Comparison of ENCODE assay signal across 21 cellular contexts in genomic region chr12:936377-937345, GRCh38. TPM values are rescaled to one million over a fixed set of nuclear protein-coding genes. Genes with fewer than 3 reads are reported as not detected.
A peak's percentile ranks its signal among the peaks of the same experiment; 100 is the strongest.
DNase-seq lines count a peak whose midpoint lies in the region; ATAC-seq, FAIRE-seq and TF ChIP-seq lines count a peak whose summit lies in the region.
"Had no signal": no experiment of that assay in that cellular context is flagged by ENCODE, and none has a peak within 500 bp of the region (broad histone marks: within the 10 kb centered on the region; RNA-seq: fewer than 3 reads in every experiment).

No MANE protein-coding gene starts in this region.

- peaks cover 8% of the 10 kb centered on the region for H3K36me3 Mint-ChIP-seq in glutamatergic neuron (ENCODE audit: unreplicated experiment)

- BruUV-seq in HepG2 (replicated peaks; lab: Mats Ljungman, UMichigan): no TSS peak

- H3K27me3 ChIP-seq in HepG2 (ENCODE audit: control insufficient read depth in 1 of 2, insufficient read depth in 2 of 2, low read length in 2 of 2) (no peaks in the 10 kb centered on the region), right lobe of liver (no peaks in the 10 kb centered on the region), stomach (no peaks in the 10 kb centered on the region)

- TF ChIP-seq EP300 in HepG2 (IDR thresholded peaks at IDR 0.05; ENCODE audit: low read depth in 2 of 2, low read length in 2 of 2): no peak
- no peak for TF ChIP-seq EP300 in HepG2 (CRISPR knock-in tag; IDR thresholded peaks at IDR 0.05; ENCODE audit: borderline replicate concordance)
- TF ChIP-seq EP300 in Ishikawa (IDR thresholded peaks at IDR 0.05; ENCODE audit: borderline replicate concordance): no peak
- no peak for TF ChIP-seq EP300 in stomach (IDR thresholded peaks at IDR 0.05)

- no peaks in the 10 kb centered on the region for H3K9me3 ChIP-seq in HepG2 (ENCODE audit: low read length)
- no peaks in the 10 kb centered on the region for H3K9me3 ChIP-seq in right lobe of liver
- no peaks in the 10 kb centered on the region for H3K9me3 ChIP-seq in stomach

- H3K27ac ChIP-seq in HepG2 (ENCODE audit: extremely low read length, insufficient read depth, low read length) (peak overlapping the region; percentile 18), right lobe of liver (no peak overlapping the region), stomach (no peak overlapping the region)
- H3K27ac ChIP-seq: C4-2B, GM23248, HL-60 had no signal

- peak overlapping the region; percentile 5 for H3K27ac Mint-ChIP-seq in glutamatergic neuron (ENCODE audit: unreplicated experiment)
- H3K27ac Mint-ChIP-seq: CD4-positive, alpha-beta T cell; IgD-negative memory B cell had no signal

- H2AFZ ChIP-seq in HepG2 (ENCODE audit: low read length): no peak overlapping the region
- H2AFZ ChIP-seq: GM23248 had no signal

- no peak overlapping the region for H3K4me3 Mint-ChIP-seq in glutamatergic neuron (ENCODE audit: unreplicated experiment)
- H3K4me3 Mint-ChIP-seq: CD4-positive, alpha-beta T cell; IgD-negative memory B cell had no signal

- H3K36me3 ChIP-seq in HepG2 (replicated peaks in 1 of 2; ENCODE audit: control insufficient read depth in 1 of 2, insufficient read depth in 2 of 2, low read length in 2 of 2) (peaks cover 2 to 15% of the 10 kb centered on the region in 2 experiments; a peak in 4 of 5 replicates), right lobe of liver (peaks cover 0 to under 1% (median 0%) of the 10 kb centered on the region in 4 donors), stomach (peaks cover 3 to 49% (median 47%) of the 10 kb centered on the region in 4 donors)

- peaks cover 4% of the 10 kb centered on the region for H3K27me3 Mint-ChIP-seq in glutamatergic neuron (ENCODE audit: unreplicated experiment)
- H3K27me3 Mint-ChIP-seq: CD4-positive, alpha-beta T cell; IgD-negative memory B cell had no signal

- CTCF ChIA-PET in HepG2 (lab: Yijun Ruan, JAX; ENCODE audit: low intra/inter-chr PET ratio, low total read pairs): no interaction called here

- no peak overlapping the region for H3K4me2 ChIP-seq in HepG2 (ENCODE audit: low read depth, low read length)

- peak; percentile 32 for DNase-seq in HepG2 (ENCODE audit: low spot score)
- no peak for DNase-seq in right lobe of liver
- no peak for DNase-seq in glutamatergic neuron
- DNase-seq in stomach: peak; percentile 10
- no peak for DNase-seq in hypothalamus (lab: John Stamatoyannopoulos, UW)
- DNase-seq in NCI-H2227 treated with DMSO at 0.1 percent for 48 hours (lab: John Stamatoyannopoulos, UW): no peak
- no peak for DNase-seq in NCI-H2196 (lab: John Stamatoyannopoulos, UW; ENCODE audit: unreplicated experiment)
- DNase-seq: ACHN; CD4-positive, alpha-beta T cell; DMS153; DMS79; GDM1; GM23248; HCEC 1CT had no signal

- WGBS in HepG2 (ENCODE audit: low lambda C conversion rate): 59% methylated on average over 8 of the region's 8 CpGs
- WGBS in right lobe of liver (ENCODE audit: insufficient coverage, low coverage, low lambda C conversion rate, missing lambda C conversion rate): 88% methylated on average over 7 of the region's 8 CpGs
- 83 to 86% (median 85%) methylated on average over 8 of the region's 8 CpGs for WGBS in stomach, 5 donors

- H3K4me3 ChIP-seq in HepG2 (replicated peaks in 1 of 3; ENCODE audit: insufficient read depth in 1 of 3, low read depth in 2 of 3, low read length in 3 of 3): no peak overlapping the region
- no peak overlapping the region for H3K4me3 ChIP-seq in right lobe of liver
- H3K4me3 ChIP-seq in stomach: no peak overlapping the region
- H3K4me3 ChIP-seq: GM23248 had no signal

- peak; percentile 68 for ATAC-seq in HepG2
- ATAC-seq in right lobe of liver: no peak

- H3K9ac ChIP-seq in HepG2 (ENCODE audit: insufficient read depth, low read depth, low read length): no peak overlapping the region
- H3K9ac ChIP-seq: GM23248 had no signal

- peaks cover 4% of the 10 kb centered on the region for H3K9me3 Mint-ChIP-seq in glutamatergic neuron (ENCODE audit: unreplicated experiment)
- H3K9me3 Mint-ChIP-seq: CD4-positive, alpha-beta T cell; IgD-negative memory B cell had no signal

- H3K79me2 ChIP-seq in HepG2 (ENCODE audit: insufficient read depth, low read length): peaks cover 16% of the 10 kb centered on the region

- FAIRE-seq in HepG2 (lab: Jason Lieb, UNC): no peak
- FAIRE-seq: A204.1, GM12892, GM18507 had no signal

- no peak for TF ChIP-seq CTCF in HepG2 (CRISPR knock-in tag; IDR thresholded peaks at IDR 0.05)
- no peak for TF ChIP-seq CTCF in right lobe of liver (IDR thresholded peaks at IDR 0.05)
- no peak for TF ChIP-seq CTCF in glutamatergic neuron (IDR thresholded peaks at IDR 0.05; ENCODE audit: partially characterized antibody, unreplicated experiment)
- no peak for TF ChIP-seq CTCF in stomach (IDR thresholded peaks at IDR 0.05)

- TF ChIP-seq POLR2A in HepG2 (IDR thresholded peaks at IDR 0.05; ENCODE audit: insufficient read depth in 1 of 2, low read depth in 2 of 2, low read length in 2 of 2) (no peak), right lobe of liver (IDR thresholded peaks at IDR 0.05) (no peak), stomach (IDR thresholded peaks at IDR 0.05) (no peak)

- in situ Hi-C loops in HepG2 (cut with HindIII; ENCODE audit: extremely low pct_ligation_motif_present, low pct_unique_long_range_greater_than_20kb): no loop called here

- 0 out of 2 replicates have a peak, but pooled peaks cover 5% of the 10 kb centered on the region for H4K20me1 ChIP-seq in HepG2 (ENCODE audit: insufficient read depth, low read length)

- no peak for TF ChIP-seq RAD21 in HepG2 (CRISPR knock-in tag; IDR thresholded peaks at IDR 0.05)
- no peak for TF ChIP-seq RAD21 in Ishikawa (IDR thresholded peaks at IDR 0.05; ENCODE audit: low read depth)

- H3K4me1 ChIP-seq in HepG2 (ENCODE audit: insufficient read depth, low read length) (peaks cover 19% of the 10 kb centered on the region), right lobe of liver (no peaks in the 10 kb centered on the region), stomach (no peaks in the 10 kb centered on the region)

- POLR2A ChIA-PET in HepG2 (lab: Yijun Ruan, JAX): interaction anchor here (0.8 kb wide), 1 partner anchor 13 kb away, joined by 3 read pairs; the partner anchor contains the start of gene RAD52

- intact Hi-C loops in HepG2 (cut with micrococcal nuclease; ENCODE audit: unreplicated experiment) (no loop called here), right lobe of liver (cut with DNase I) (no loop called here), stomach (cut with DNase I; ENCODE audit: low total_unique reads) (no loop called here)

- no peaks in the 10 kb centered on the region for H3K4me1 Mint-ChIP-seq in glutamatergic neuron (ENCODE audit: low read depth, unreplicated experiment)

RNA-seq across cellular contexts. Expression of gene RAD52, which starts 12.8 kb away (rescaled TPM):
- 13.5 and 19.9 TPM in 2 replicates for total RNA-seq in HepG2 (2016; rRNA removed; fragmentation: Illumina TruSeq; extraction: Trizol)
- total RNA-seq in HepG2 (2016; cell fraction: cytosol; rRNA removed; fragmentation: Illumina TruSeq; extraction: Trizol; ENCODE audit: low read depth): 5.1 and 5.9 TPM in 2 replicates
- 13.9 and 16.5 TPM in 2 replicates for total RNA-seq in HepG2 (2016; cell fraction: insoluble cytoplasmic fraction; rRNA removed; fragmentation: Illumina TruSeq; extraction: Trizol)
- total RNA-seq in HepG2 (2016; cell fraction: membrane; rRNA removed; fragmentation: Illumina TruSeq; extraction: Trizol): 5.2 and 6.8 TPM in 2 replicates
- 21.3 and 29.5 TPM in 2 replicates for total RNA-seq in HepG2 (2016; cell fraction: nucleus; rRNA removed; fragmentation: Illumina TruSeq; extraction: Trizol)
- polyA plus RNA-seq in HepG2 (2011; rRNA removed): 13.2 and 14.3 TPM in 2 replicates
- 7.3 and 7.4 TPM in 2 replicates for polyA plus RNA-seq in HepG2 (2011; cell fraction: cytosol; rRNA removed)
- polyA plus RNA-seq in HepG2 (2011; cell fraction: nucleus; rRNA removed): 48.1 and 50.8 TPM in 2 replicates
- polyA plus RNA-seq in HepG2 (2012): 9.3 and 10.2 TPM in 2 replicates
- 1.2 and 1.3 TPM in 2 replicates for polyA plus RNA-seq in HepG2 (2016; cell fraction: cytosol; fragmentation: Illumina TruSeq; extraction: Trizol; ENCODE audit: low read depth)
- polyA plus RNA-seq in HepG2 (2016; cell fraction: insoluble cytoplasmic fraction; fragmentation: Illumina TruSeq; extraction: Trizol; ENCODE audit: low read depth): 8.1 and 8.7 TPM in 2 replicates
- polyA plus RNA-seq in HepG2 (2016; cell fraction: membrane; fragmentation: Illumina TruSeq; extraction: Trizol; ENCODE audit: low read depth): 2.7 and 3.2 TPM in 2 replicates
- 56.7 and 60.3 TPM in 2 replicates for polyA plus RNA-seq in HepG2 (2016; cell fraction: nucleus; fragmentation: Illumina TruSeq; extraction: Trizol; ENCODE audit: insufficient read depth, low read depth)
- 26.0 and 29.8 TPM in 2 replicates for polyA minus RNA-seq in HepG2 (2011; rRNA and poly(A)+ RNA removed; ENCODE audit: low replicate concordance)
- polyA minus RNA-seq in HepG2 (2011; cell fraction: cytosol; rRNA and poly(A)+ RNA removed): 10.0 and 12.0 TPM in 2 replicates
- polyA minus RNA-seq in HepG2 (2011; cell fraction: nucleus; rRNA and poly(A)+ RNA removed): 33.7 and 37.0 TPM in 2 replicates
- total RNA-seq in right lobe of liver: 10 to 100 TPM in 1 of 6 experiments, 1 to 10 TPM in 5; 5.6 to 10.5 (median 8.5) TPM
- 16.5 TPM for total RNA-seq in glutamatergic neuron (ENCODE audit: unreplicated experiment)
- 10 to 100 TPM in 4 of 5 donors, 1 to 10 TPM in 1; 8.6 to 62.9 (median 25.1) TPM for total RNA-seq in stomach
- 1 to 10 TPM; 2.3 to 4.9 (median 2.4) TPM for polyA plus RNA-seq in stomach

RNA-seq across cellular contexts. Expression of gene ERC1, which starts 54.4 kb away (rescaled TPM):
- total RNA-seq in HepG2 (2016; rRNA removed; fragmentation: Illumina TruSeq; extraction: Trizol): 12.4 and 15.7 TPM in 2 replicates
- total RNA-seq in HepG2 (2016; cell fraction: cytosol; rRNA removed; fragmentation: Illumina TruSeq; extraction: Trizol; ENCODE audit: low read depth): 67.4 and 70.8 TPM in 2 replicates
- total RNA-seq in HepG2 (2016; cell fraction: insoluble cytoplasmic fraction; rRNA removed; fragmentation: Illumina TruSeq; extraction: Trizol): 11.4 and 12.5 TPM in 2 replicates
- total RNA-seq in HepG2 (2016; cell fraction: membrane; rRNA removed; fragmentation: Illumina TruSeq; extraction: Trizol): 24.5 and 36.7 TPM in 2 replicates
- 32.3 and 40.1 TPM in 2 replicates for total RNA-seq in HepG2 (2016; cell fraction: nucleus; rRNA removed; fragmentation: Illumina TruSeq; extraction: Trizol)
- polyA plus RNA-seq in HepG2 (2011; rRNA removed): 5.9 and 6.1 TPM in 2 replicates
- 4.2 and 9.0 TPM in 2 replicates for polyA plus RNA-seq in HepG2 (2011; cell fraction: cytosol; rRNA removed)
- 7.3 and 8.7 TPM in 2 replicates for polyA plus RNA-seq in HepG2 (2011; cell fraction: nucleus; rRNA removed)
- 6.7 and 6.9 TPM in 2 replicates for polyA plus RNA-seq in HepG2 (2012)
- 0.28 TPM in 2 replicates for polyA plus RNA-seq in HepG2 (2016; cell fraction: cytosol; fragmentation: Illumina TruSeq; extraction: Trizol; ENCODE audit: low read depth)
- 5.7 and 6.9 TPM in 2 replicates for polyA plus RNA-seq in HepG2 (2016; cell fraction: insoluble cytoplasmic fraction; fragmentation: Illumina TruSeq; extraction: Trizol; ENCODE audit: low read depth)
- polyA plus RNA-seq in HepG2 (2016; cell fraction: membrane; fragmentation: Illumina TruSeq; extraction: Trizol; ENCODE audit: low read depth): 0.73 and 0.94 TPM in 2 replicates
- 6.6 and 8.8 TPM in 2 replicates for polyA plus RNA-seq in HepG2 (2016; cell fraction: nucleus; fragmentation: Illumina TruSeq; extraction: Trizol; ENCODE audit: insufficient read depth, low read depth)
- polyA minus RNA-seq in HepG2 (2011; rRNA and poly(A)+ RNA removed; ENCODE audit: low replicate concordance): 59.0 and 129 TPM in 2 replicates
- 11.0 and 12.8 TPM in 2 replicates for polyA minus RNA-seq in HepG2 (2011; cell fraction: cytosol; rRNA and poly(A)+ RNA removed)
- polyA minus RNA-seq in HepG2 (2011; cell fraction: nucleus; rRNA and poly(A)+ RNA removed): 61.9 and 68.1 TPM in 2 replicates
- 10 to 100 TPM; 24.8 to 30.8 (median 28.6) TPM for total RNA-seq in right lobe of liver
- 82.2 TPM for total RNA-seq in glutamatergic neuron (ENCODE audit: unreplicated experiment)
- 10 to 100 TPM; 47.1 to 69.4 (median 57.9) TPM for total RNA-seq in stomach
- polyA plus RNA-seq in stomach: 1 to 10 TPM; 3.8 to 8.3 (median 5.7) TPM

Comparison
In these comparisons a context has a peak if more than half of its experiments do, and no peak if none do; other contexts are left out.
1. DNase-seq: peak in HepG2 (single experiment) and stomach (single experiment); none in right lobe of liver (0 of 3), glutamatergic neuron (single experiment), hypothalamus (0 of 51), NCI-H2227 treated with DMSO at 0.1 percent for 48 hours (single experiment) and NCI-H2196 (single experiment).